In genomic region chr1:39570477-39571177, GRCh38 we compare ENCODE assay signal across 22 cellular contexts.
"Had no signal": no experiment of that assay in that cellular context is flagged by ENCODE, and none has a peak within 500 bp of the region (broad histone marks: within the 10 kb centered on the region; RNA-seq: fewer than 3 reads in every experiment).

No MANE protein-coding gene starts in this region.

- ATAC-seq: foreskin keratinocyte; lower lobe of right lung; natural killer cell; pancreas; sciatic nerve; stimulated activated memory B cell treated with anti-CD40 and anti-IgM and Interleukin-4, amounts not matched to agents 10 μg/mL and 1 μg/mL and 100 μg/mL, for 72 hours; upper lobe of right lung had no signal

- H3K9me3 ChIP-seq: lower lobe of right lung, neutrophil, pancreas, upper lobe of right lung had no signal

- FAIRE-seq: colon, pancreas had no signal

- H3K4me3 ChIP-seq: lower lobe of right lung, pancreas, smooth muscle cell, upper lobe of right lung had no signal

- H3K9me3 Mint-ChIP-seq: activated naive CD8-positive, alpha-beta T cell treated with anti-CD3 and anti-CD28 coated beads, Interleukin-2, amount 10 ng/mL, durations not matched to agents 7 days and 5 days; endodermal cell; natural killer cell; stimulated activated memory B cell treated with anti-CD40 and anti-IgM and Interleukin-4, amounts not matched to agents 10 μg/mL and 1 μg/mL and 100 μg/mL, for 72 hours had no signal

- H3K4me3 Mint-ChIP-seq: activated naive CD8-positive, alpha-beta T cell treated with anti-CD3 and anti-CD28 coated beads, Interleukin-2, amount 10 ng/mL, durations not matched to agents 7 days and 5 days; endodermal cell; natural killer cell; stimulated activated memory B cell treated with anti-CD40 and anti-IgM and Interleukin-4, amounts not matched to agents 10 μg/mL and 1 μg/mL and 100 μg/mL, for 72 hours had no signal

- H3K27ac Mint-ChIP-seq: activated naive CD8-positive, alpha-beta T cell treated with anti-CD3 and anti-CD28 coated beads, Interleukin-2, amount 10 ng/mL, durations not matched to agents 7 days and 5 days; endodermal cell; natural killer cell; stimulated activated memory B cell treated with anti-CD40 and anti-IgM and Interleukin-4, amounts not matched to agents 10 μg/mL and 1 μg/mL and 100 μg/mL, for 72 hours had no signal

- H3K27ac ChIP-seq: brain microvascular endothelial cell, foreskin keratinocyte, lower lobe of right lung, neutrophil, upper lobe of right lung had no signal

- H3K4me2 ChIP-seq: smooth muscle cell had no signal

- DNase-seq: activated CD4-positive, alpha-beta T cell treated with anti-CD3 and anti-CD28 coated beads, Interleukin-2, amount 50 U/mL, for 4 hours; activated effector memory CD4-positive, alpha-beta T cell treated with Interleukin-2 at 50 U/mL for 16 hours; activated naive CD8-positive, alpha-beta T cell treated with anti-CD3 and anti-CD28 coated beads, Interleukin-2, amount 10 ng/mL, durations not matched to agents 7 days and 5 days; activated T-cell treated with anti-CD3 and anti-CD28 coated beads for 4 hours; anterior cingulate cortex; brain microvascular endothelial cell; central memory CD4-positive, alpha-beta T cell; endodermal cell; foreskin keratinocyte; glutamatergic neuron; hypothalamus; islet precursor cell; lower lobe of right lung; natural killer cell; stimulated activated CD4-positive, alpha-beta T cell treated with anti-CD3 and anti-CD28 coated beads, Interleukin-4, amount 100 ng/mL, for 24 hours; upper lobe of right lung had no signal

- H3K27me3 ChIP-seq: brain microvascular endothelial cell, foreskin keratinocyte, pancreas, upper lobe of right lung had no signal

- H3K27me3 Mint-ChIP-seq: activated naive CD8-positive, alpha-beta T cell treated with anti-CD3 and anti-CD28 coated beads, Interleukin-2, amount 10 ng/mL, durations not matched to agents 7 days and 5 days; stimulated activated memory B cell treated with anti-CD40 and anti-IgM and Interleukin-4, amounts not matched to agents 10 μg/mL and 1 μg/mL and 100 μg/mL, for 72 hours had no signal
